17 cellular contexts compared by ENCODE assay signal in the genomic region with DNA sequence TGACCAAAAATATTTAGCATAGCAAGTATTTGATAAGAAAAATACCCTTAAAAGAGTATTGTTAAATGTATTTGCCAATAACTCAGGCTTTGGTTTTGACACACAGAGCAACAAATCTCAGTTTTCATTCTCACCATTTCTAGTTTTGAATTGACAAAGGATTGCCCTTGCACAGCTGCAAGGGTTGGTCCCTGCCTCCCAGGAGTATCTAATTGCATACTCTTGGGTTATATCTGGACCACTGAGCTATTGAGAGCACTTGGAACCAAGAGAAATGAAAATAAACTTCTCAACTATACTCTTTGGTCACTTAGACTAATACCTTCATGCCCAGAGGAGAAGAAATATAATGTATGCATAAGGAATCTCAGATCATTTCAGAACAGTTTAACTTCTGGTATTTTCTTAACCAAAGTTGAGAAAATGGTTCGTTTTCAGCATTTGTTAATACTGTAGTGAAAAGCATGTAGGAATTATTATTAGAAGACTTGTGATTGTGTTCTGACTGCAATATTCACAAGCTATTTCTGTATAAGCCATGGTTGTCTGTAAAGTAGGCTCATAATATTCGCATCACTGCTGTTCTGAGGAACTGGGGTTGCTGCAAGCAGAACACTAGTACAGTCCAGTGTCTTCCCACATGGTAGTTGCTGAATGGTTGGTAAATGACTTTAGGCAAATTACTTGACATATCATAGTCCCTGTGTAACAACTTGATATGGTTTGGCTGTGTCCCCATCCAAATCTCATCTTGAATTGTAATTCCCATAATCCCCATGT. TPM values are rescaled to one million over a fixed set of nuclear protein-coding genes. Genes with fewer than 3 reads are reported as not detected.
DNase-seq lines count a peak whose midpoint lies in the region; ATAC-seq and TF ChIP-seq lines count a peak whose summit lies in the region.
"Had no signal": no experiment of that assay in that cellular context is flagged by ENCODE, and none has a peak within 500 bp of the region (broad histone marks: within the 10 kb centered on the region; RNA-seq: fewer than 3 reads in every experiment).

No MANE protein-coding gene starts in this region.

- peak overlapping the region; percentile 18 for H3K27ac Mint-ChIP-seq in nephron progenitor cell
- H3K27ac Mint-ChIP-seq: endodermal cell had no signal

- peak; percentile 18 for DNase-seq in NCI-H2107 treated with DMSO at 0.1 percent for 48 hours (lab: John Stamatoyannopoulos, UW; ENCODE audit: unreplicated experiment)
- no peak for DNase-seq in NCI-H2107 (lab: John Stamatoyannopoulos, UW)
- DNase-seq in LHCN-M2 (ENCODE audit: low read depth) = peak; percentile 79
- DNase-seq in nephron progenitor cell = no peak
- DNase-seq in foreskin keratinocyte = no peak
- DNase-seq in WERI-Rb-1 = no peak
- DNase-seq: activated naive CD4-positive, alpha-beta T cell treated with anti-CD3 and anti-CD28 coated beads, Interleukin-2, amount 50 U/mL, for 16 hours; CD8-positive, alpha-beta memory T cell; endodermal cell; foreskin fibroblast; mammary epithelial cell; NCI-H2029; occipital lobe; substantia nigra had no signal

- H3K4me1 Mint-ChIP-seq in nephron progenitor cell = peaks cover 4% of the 10 kb centered on the region
- H3K4me1 Mint-ChIP-seq: endodermal cell had no signal

- H3K4me3 ChIP-seq in WERI-Rb-1 (ENCODE audit: low read depth, low read length) = no peak overlapping the region
- H3K4me3 ChIP-seq: breast epithelium had no signal

- no peak overlapping the region for H3K4me3 Mint-ChIP-seq in nephron progenitor cell
- H3K4me3 Mint-ChIP-seq: CD8-positive, alpha-beta memory T cell; endodermal cell had no signal

- peaks cover 79% of the 10 kb centered on the region for H3K36me3 ChIP-seq in WERI-Rb-1
- H3K36me3 ChIP-seq: breast epithelium had no signal

- no peak for TF ChIP-seq CTCF in nephron progenitor cell (IDR thresholded peaks at IDR 0.05)
- no peak for TF ChIP-seq CTCF in foreskin keratinocyte (conservative IDR thresholded peaks at IDR 0.05)
- TF ChIP-seq CTCF in WERI-Rb-1 (IDR thresholded peaks at IDR 0.05; ENCODE audit: low read depth, low read length) = no peak

- no peaks in the 10 kb centered on the region for H3K27me3 Mint-ChIP-seq in nephron progenitor cell (ENCODE audit: low read depth, poor library complexity)
- H3K27me3 Mint-ChIP-seq: CD8-positive, alpha-beta memory T cell had no signal

- peak; percentile 86 for ATAC-seq in GM21529 (IDR thresholded peaks at IDR 0.05; ENCODE audit: unreplicated experiment)
- no peak for ATAC-seq in HG03571 (IDR thresholded peaks at IDR 0.05; ENCODE audit: unreplicated experiment)
- ATAC-seq in foreskin keratinocyte = no peak

- H3K36me3 Mint-ChIP-seq in nephron progenitor cell (ENCODE audit: low read depth) = peaks cover 50% of the 10 kb centered on the region

- no peaks in the 10 kb centered on the region for H3K9me3 Mint-ChIP-seq in nephron progenitor cell
- H3K9me3 Mint-ChIP-seq: CD8-positive, alpha-beta memory T cell; endodermal cell had no signal

- H3K9me3 ChIP-seq in WERI-Rb-1 (ENCODE audit: severe bottlenecking) = no peaks in the 10 kb centered on the region
- H3K9me3 ChIP-seq: breast epithelium had no signal

- H3K27ac ChIP-seq in foreskin keratinocyte (no peak overlapping the region), WERI-Rb-1 (no peak overlapping the region)
- H3K27ac ChIP-seq: breast epithelium had no signal

- H3K27me3 ChIP-seq in foreskin keratinocyte (no peaks in the 10 kb centered on the region), WERI-Rb-1 (ENCODE audit: insufficient read depth, low read depth, severe bottlenecking) (no peaks in the 10 kb centered on the region)
- H3K27me3 ChIP-seq: breast epithelium had no signal

- H3K4me1 ChIP-seq in foreskin keratinocyte = peaks cover 14% of the 10 kb centered on the region
- H3K4me1 ChIP-seq: breast epithelium had no signal

RNA-seq across cellular contexts. Expression of gene C2CD3, which starts 7.9 kb away (rescaled TPM):
- total RNA-seq in LHCN-M2 (2014; rRNA removed) = 20.2 and 22.8 TPM in 2 replicates
- polyA plus RNA-seq in LHCN-M2 (2012) = 18.9 TPM
- total RNA-seq in foreskin keratinocyte = 12.8 and 14.0 TPM in 2 replicates
- polyA plus RNA-seq in foreskin keratinocyte = 6.9 and 7.3 TPM in 2 replicates

RNA-seq across cellular contexts. Expression of gene PPME1, which starts 8.2 kb away (rescaled TPM):
- total RNA-seq in LHCN-M2 (2014; rRNA removed) (60.3 and 73.5 TPM in 2 replicates), foreskin keratinocyte (31.3 and 36.1 TPM in 2 replicates)
- polyA plus RNA-seq in LHCN-M2 (2012) = 295 TPM
- 32.1 and 35.5 TPM in 2 replicates for polyA plus RNA-seq in foreskin keratinocyte

Comparison
In these comparisons a context has a peak if more than half of its experiments do, and no peak if none do; other contexts are left out.
1. DNase-seq: peak in NCI-H2107 treated with DMSO at 0.1 percent for 48 hours (single experiment) and LHCN-M2 (single experiment); none in NCI-H2107 (single experiment), nephron progenitor cell (single experiment), foreskin keratinocyte (0 of 2) and WERI-Rb-1 (single experiment).